In genomic region chr11:69292221-69292648, GRCh38 we compare ENCODE assay signal across 1 cellular context.
TF ChIP-seq lines count a peak whose summit lies in the region.

No MANE protein-coding gene starts in this region.

TF ChIP-seq in GM23338, 12 proteins besides CTCF, POLR2A, EP300 and RAD21 (continued from another document):
- TF ChIP-seq ZNF462 (CRISPR knock-in tag; IDR thresholded peaks at IDR 0.05), result no peak
- no peak for TF ChIP-seq NANOG (IDR thresholded peaks at IDR 0.05; ENCODE audit: borderline replicate concordance)
- TF ChIP-seq REST (IDR thresholded peaks at IDR 0.05; ENCODE audit: unreplicated experiment), result no peak
- TF ChIP-seq EZH2phosphoT487 (IDR thresholded peaks at IDR 0.05; ENCODE audit: unreplicated experiment), result no peak
- TF ChIP-seq ZNF114 (CRISPR knock-in tag; IDR thresholded peaks at IDR 0.05), result no peak
- no peak for TF ChIP-seq CREB1 (CRISPR knock-in tag; IDR thresholded peaks at IDR 0.05; ENCODE audit: low read depth)
- no peak for TF ChIP-seq STAT1 (IDR thresholded peaks at IDR 0.05; ENCODE audit: unreplicated experiment)
- no peak for TF ChIP-seq ZNF331 (CRISPR knock-in tag; IDR thresholded peaks at IDR 0.05; ENCODE audit: low read depth)
- no peak for TF ChIP-seq EZH2 (IDR thresholded peaks at IDR 0.05; ENCODE audit: low read depth, unreplicated experiment)
- no peak for TF ChIP-seq POLR2AphosphoS5 (IDR thresholded peaks at IDR 0.05; ENCODE audit: low read depth)
- no peak for TF ChIP-seq JUNB (IDR thresholded peaks at IDR 0.05; ENCODE audit: unreplicated experiment)
TF ChIP-seq in GM23338: peak in this region for 0.
